Comparison of ENCODE assay signal across 19 cellular contexts in the genomic region with DNA sequence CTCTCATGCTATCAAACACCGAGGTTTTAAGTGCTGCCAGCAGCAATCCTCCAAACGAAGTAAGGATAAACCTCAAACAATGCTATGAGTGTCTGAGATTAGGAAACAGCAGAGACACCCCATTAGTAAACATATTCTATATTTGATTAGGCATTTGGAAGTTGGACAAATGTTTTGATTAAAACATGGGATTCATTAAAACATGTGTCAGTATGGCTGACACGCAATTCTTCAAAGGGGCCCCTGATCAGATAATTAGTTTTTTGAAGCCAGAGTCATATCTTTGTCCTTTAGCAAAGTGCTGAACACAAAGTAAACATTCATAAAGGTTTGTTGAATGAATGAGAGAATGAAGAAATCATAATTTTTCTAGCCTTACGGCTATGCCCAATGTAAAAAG. TPM values are rescaled to one million over a fixed set of nuclear protein-coding genes. Genes with fewer than 3 reads are reported as not detected.
"Had no signal": no experiment of that assay in that cellular context is flagged by ENCODE, and none has a peak within 500 bp of the region (broad histone marks: within the 10 kb centered on the region; RNA-seq: fewer than 3 reads in every experiment).

No MANE protein-coding gene starts in this region.

- H3K4me3 ChIP-seq: esophagus muscularis mucosa, skin epidermis had no signal

- H3K27ac ChIP-seq: esophagus muscularis mucosa, neutrophil, skin epidermis had no signal

- H3K36me3 ChIP-seq: esophagus muscularis mucosa, neutrophil had no signal

- ATAC-seq: left lobe of liver; stimulated activated naive B cell treated with anti-CD40 and anti-IgM and Interleukin-4, amounts not matched to agents 10 μg/mL and 1 μg/mL and 100 μg/mL, for 72 hours had no signal

- H3K9me3 ChIP-seq: esophagus muscularis mucosa, neutrophil had no signal

- DNase-seq: activated CD4-positive, alpha-beta T cell treated with anti-CD3 and anti-CD28 coated beads for 1 hour; activated CD4-positive, alpha-beta T cell treated with anti-CD3 and anti-CD28 coated beads, Interleukin-2, amount 50 U/mL, for 4 hours; activated naive CD4-positive, alpha-beta T cell treated with anti-CD3 and anti-CD28 coated beads, Interleukin-2, amount 10 ng/mL, durations not matched to agents 7 days and 5 days; activated T-cell treated with anti-CD3 and anti-CD28 coated beads, Interleukin-2, amount 50 U/mL, for 1 hour; caudate nucleus; hippocampal formation; mammary epithelial cell; naive B cell; stimulated activated CD4-positive, alpha-beta T cell treated with anti-CD3 and anti-CD28 coated beads, Interleukin-15, amount 100 ng/mL, for 24 hours; stimulated activated CD4-positive, alpha-beta T cell treated with anti-CD3 and anti-CD28 coated beads, Interleukin-4, amount 100 ng/mL, for 1 hour; stimulated activated naive B cell treated with anti-CD40 and anti-IgM and Interleukin-4, amounts not matched to agents 10 μg/mL and 1 μg/mL and 100 μg/mL, for 72 hours; T1000; trophoblast cell had no signal

- H3K27me3 ChIP-seq: esophagus muscularis mucosa had no signal

RNA-seq across cellular contexts. Expression of a gene that starts 33.2 kb away (rescaled TPM):
- total RNA-seq: mononuclear cell had no signal
- polyA plus RNA-seq: adipose tissue, mammary epithelial cell had no signal
